In the genomic region with DNA sequence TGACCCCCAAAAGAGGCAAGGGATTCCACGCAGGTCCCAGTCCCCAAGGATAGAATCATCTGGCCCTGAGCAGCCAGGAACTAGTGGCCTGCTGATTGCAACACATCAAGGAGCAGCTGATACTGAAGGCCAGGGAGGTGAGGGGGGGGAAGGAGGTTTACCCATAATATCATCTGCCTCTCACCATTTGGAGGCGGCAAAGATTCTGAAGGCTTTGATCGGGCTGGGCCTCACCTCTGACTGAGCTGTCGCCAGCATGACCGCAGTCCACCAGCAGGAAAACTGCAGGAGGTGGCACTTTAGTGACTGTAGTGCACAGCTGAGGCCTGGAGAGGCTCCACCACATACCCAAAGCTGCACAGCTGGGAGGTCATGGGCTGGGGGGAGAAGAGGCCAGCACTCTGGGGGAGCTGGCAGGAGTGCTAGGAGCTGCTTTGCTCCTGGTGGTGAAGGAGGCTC, we compare ENCODE assay signal across 22 cellular contexts. TPM values are rescaled to one million over a fixed set of nuclear protein-coding genes. Genes with fewer than 3 reads are reported as not detected.
DNase-seq lines count a peak whose midpoint lies in the region; ATAC-seq, FAIRE-seq and TF ChIP-seq lines count a peak whose summit lies in the region.
"Had no signal": no experiment of that assay in that cellular context is flagged by ENCODE, and none has a peak within 500 bp of the region (broad histone marks: within the 10 kb centered on the region; RNA-seq: fewer than 3 reads in every experiment).

No MANE protein-coding gene starts in this region.

- TF ChIP-seq EP300 in A549 (IDR thresholded peaks at IDR 0.05), result no peak

- H3K79me1 ChIP-seq in IMR-90 (ENCODE audit: low read depth in 1 of 2, low read length in 2 of 2), result peaks cover 0 to 7% of the 10 kb centered on the region in 2 experiments; a peak in 1 of 4 replicates

- FAIRE-seq in A549 (lab: Jason Lieb, UNC), result no peak
- FAIRE-seq: colon, frontal cortex, G401.6, GM12891 had no signal

- TF ChIP-seq RAD21 in A549 (conservative IDR thresholded peaks at IDR 0.05 in 1 of 2, IDR thresholded peaks at IDR 0.05 in 1 of 2), result no peak
- TF ChIP-seq RAD21 in IMR-90 (IDR thresholded peaks at IDR 0.05; ENCODE audit: low read length), result no peak

- no peaks in the 10 kb centered on the region for H3K9me3 Mint-ChIP-seq in nephron
- H3K9me3 Mint-ChIP-seq in activated naive CD8-positive, alpha-beta T cell treated with anti-CD3 and anti-CD28 coated beads for 36 hours, result no peaks in the 10 kb centered on the region
- H3K9me3 Mint-ChIP-seq: naive thymus-derived CD8-positive, alpha-beta T cell; stimulated activated naive CD8-positive, alpha-beta T cell treated with anti-CD3 and anti-CD28 coated beads, Interleukin-15, Interleukin-2, amounts not matched to agents 100 ng/mL and 50 ng/mL, for 24 hours had no signal

- H3K4me1 Mint-ChIP-seq in nephron, result peaks cover 46% of the 10 kb centered on the region
- no peaks in the 10 kb centered on the region for H3K4me1 Mint-ChIP-seq in activated naive CD8-positive, alpha-beta T cell treated with anti-CD3 and anti-CD28 coated beads for 36 hours
- H3K4me1 Mint-ChIP-seq: naive thymus-derived CD8-positive, alpha-beta T cell had no signal

- no peaks in the 10 kb centered on the region for H4K20me1 ChIP-seq in IMR-90 (ENCODE audit: insufficient read depth, low read length)

- peak overlapping the region; percentile 1 for H2BK5ac ChIP-seq in IMR-90 (ENCODE audit: low read depth, low read length, poor library complexity, severe bottlenecking)

- no peaks in the 10 kb centered on the region for H3K36me3 Mint-ChIP-seq in nephron (ENCODE audit: low read depth)
- H3K36me3 Mint-ChIP-seq in activated naive CD8-positive, alpha-beta T cell treated with anti-CD3 and anti-CD28 coated beads for 36 hours, result no peaks in the 10 kb centered on the region
- H3K36me3 Mint-ChIP-seq: naive thymus-derived CD8-positive, alpha-beta T cell had no signal

- WGBS in A549 (ENCODE audit: missing lambda C conversion rate), result 76% methylated on average over 5 of the region's 5 CpGs
- WGBS in IMR-90 (ENCODE audit: extremely low coverage in 2 of 2, insufficient read length in 1 of 2), 2 experiments, result 71% methylated on average over 3 of the region's 5 CpGs; no CpG with 5 or more reads in 1 of the 2 experiments

- H3K18ac ChIP-seq in IMR-90 (ENCODE audit: low read depth, low read length), result peak overlapping the region; percentile 24; the same call in 1 of the 2 replicates

- no peak overlapping the region for H3K9ac ChIP-seq in IMR-90 (ENCODE audit: low read depth, low read length)

- peak overlapping the region; percentile 79 for H2AK9ac ChIP-seq in IMR-90 (replicated peaks; ENCODE audit: low read depth, low read length, poor library complexity)

- POLR2A ChIA-PET in A549 (lab: Yijun Ruan, JAX) (interaction anchor here (1.3 to 3.0 kb wide), 2 partner anchors 8 to 21 kb away, joined by 3 to 13 read pairs; a partner anchor contains a TSS), IMR-90 (lab: Charles Lee; ENCODE audit: unreplicated experiment) (no interaction called here)

- TF ChIP-seq POLR2A in A549 (IDR thresholded peaks at IDR 0.05; ENCODE audit: low read length), result no peak
- no peak for TF ChIP-seq POLR2A in IMR-90 (IDR thresholded peaks at IDR 0.05; ENCODE audit: low read depth, low read length)

- H2BK20ac ChIP-seq in IMR-90 (ENCODE audit: low read depth, low read length), result peak overlapping the region; percentile 38

- peak overlapping the region; percentile 49 for H2AFZ ChIP-seq in IMR-90 (replicated peaks; ENCODE audit: low read length, poor library complexity)

- ATAC-seq in A549 (peak; percentile 18 to 45; a peak in 4 of 6 replicates), IMR-90 (ENCODE audit: low read depth) (no peak), GM18870 (IDR thresholded peaks at IDR 0.05; ENCODE audit: unreplicated experiment) (no peak), GM19395 (IDR thresholded peaks at IDR 0.05; ENCODE audit: unreplicated experiment) (no peak)
- ATAC-seq: left lobe of liver; naive thymus-derived CD8-positive, alpha-beta T cell; psoas muscle had no signal

- no TSS peak for BruUV-seq in IMR-90 (replicated peaks; lab: Mats Ljungman, UMichigan)

- peak overlapping the region; percentile 77 for H2BK120ac ChIP-seq in IMR-90 (ENCODE audit: low read depth, low read length)

- 0 out of 3 replicates have a peak overlapping the region, but pooled peaks have one; percentile 41 for H2BK15ac ChIP-seq in IMR-90 (ENCODE audit: low read depth, low read length)

- peak overlapping the region; percentile 62; the same call in 1 of the 2 replicates for H4K5ac ChIP-seq in IMR-90 (ENCODE audit: low read depth, low read length)

- CTCF ChIA-PET in A549 (lab: Yijun Ruan, JAX) (interaction anchor here (1.1 to 7.0 kb wide), 10 partner anchors 7 to 165 kb away, joined by 3 to 92 read pairs (median 6); a partner anchor contains a TSS), IMR-90 (lab: Yijun Ruan, JAX) (interaction anchor here (0.7 to 1.3 kb wide), 2 partner anchors 21 to 59 kb away, joined by 3 to 4 read pairs; no protein-coding TSS in a partner anchor)

- H2AK5ac ChIP-seq in IMR-90 (ENCODE audit: low read depth, low read length), result peak overlapping the region; percentile 98

- no peak overlapping the region for H3K4me3 Mint-ChIP-seq in nephron
- H3K4me3 Mint-ChIP-seq in activated naive CD8-positive, alpha-beta T cell treated with anti-CD3 and anti-CD28 coated beads for 36 hours, result no peak overlapping the region
- H3K4me3 Mint-ChIP-seq: naive thymus-derived CD8-positive, alpha-beta T cell; stimulated activated naive CD8-positive, alpha-beta T cell treated with anti-CD3 and anti-CD28 coated beads, Interleukin-15, Interleukin-2, amounts not matched to agents 100 ng/mL and 50 ng/mL, for 24 hours had no signal

- peak overlapping the region; percentile 56 for H4K91ac ChIP-seq in IMR-90 (ENCODE audit: insufficient read depth, low read depth, low read length)

- dilution Hi-C loops in IMR-90 (cut with HindIII; ENCODE audit: low sequenced_read_pairs, unreplicated experiment), result no loop called here

- peaks cover 20% of the 10 kb centered on the region for H3K9me1 ChIP-seq in IMR-90 (ENCODE audit: insufficient read depth, low read length)

- in situ Hi-C loops in IMR-90 (cut with MboI; ENCODE audit: low sequenced_read_pairs), result no loop called here
- in situ Hi-C loops in brain microvascular endothelial cell (cut with HindIII; ENCODE audit: low pct_ligation_motif_present, low sequenced_read_pairs), result no loop called here
- in situ Hi-C loops in KBM-7 (cut with MboI; ENCODE audit: low pct_unique_long_range_greater_than_20kb, low sequenced_read_pairs), result no loop called here

- no peak overlapping the region for H3K4me3 ChIP-seq in A549
- no peak overlapping the region for H3K4me3 ChIP-seq in IMR-90 (ENCODE audit: insufficient read depth, low read depth, low read length)
- H3K4me3 ChIP-seq in brain microvascular endothelial cell (ENCODE audit: low read depth, low read length), result no peak overlapping the region
- H3K4me3 ChIP-seq: psoas muscle had no signal

- TF ChIP-seq CTCF in A549 (IDR thresholded peaks at IDR 0.05) (no peak), IMR-90 (conservative IDR thresholded peaks at IDR 0.05; ENCODE audit: low read depth, low read length) (no peak), brain microvascular endothelial cell (IDR thresholded peaks at IDR 0.05; ENCODE audit: low read depth, low read length, missing control alignments) (peak; percentile 20), nephron (IDR thresholded peaks at IDR 0.05; ENCODE audit: unreplicated experiment in 3 of 3) (no peak)

- peak overlapping the region; percentile 72 for H3K4ac ChIP-seq in IMR-90 (ENCODE audit: low read depth, low read length)

- DNase-seq in A549 (ENCODE audit: low read depth in 1 of 2, low spot score in 1 of 2) (no peak), IMR-90 (no peak), brain microvascular endothelial cell (no peak), KBM-7 (no peak)
- no peak for DNase-seq in activated naive CD8-positive, alpha-beta T cell treated with anti-CD3 and anti-CD28 coated beads for 36 hours
- DNase-seq: amniotic stem cell; Caco-2; HCEC 1CT; naive thymus-derived CD8-positive, alpha-beta T cell; NCI-H2029 treated with DMSO at 0.1 percent for 48 hours; NCI-H526 treated with DMSO at 0.1 percent for 48 hours; psoas muscle had no signal

- no peaks in the 10 kb centered on the region for H3K27me3 ChIP-seq in IMR-90 (ENCODE audit: control insufficient read depth, insufficient read depth, low read length)
- no peaks in the 10 kb centered on the region for H3K27me3 ChIP-seq in brain microvascular endothelial cell (replicated peaks)

- H3K4me2 ChIP-seq in A549, result peak overlapping the region; percentile 67
- no peak overlapping the region for H3K4me2 ChIP-seq in IMR-90 (ENCODE audit: low read depth, low read length)

- H3K9me3 ChIP-seq in A549 (no peaks in the 10 kb centered on the region), IMR-90 (ENCODE audit: control insufficient read depth, insufficient read depth, low read length) (no peaks in the 10 kb centered on the region)
- H3K9me3 ChIP-seq: Caco-2, psoas muscle had no signal

- H3K36me3 ChIP-seq in IMR-90 (ENCODE audit: control insufficient read depth, insufficient read depth, low read length) (no peaks in the 10 kb centered on the region), brain microvascular endothelial cell (replicated peaks) (no peaks in the 10 kb centered on the region)

- H3K4me1 ChIP-seq in A549, result peaks cover 43% of the 10 kb centered on the region
- peaks cover 38% of the 10 kb centered on the region for H3K4me1 ChIP-seq in IMR-90 (ENCODE audit: control insufficient read depth, insufficient read depth, low read length)
- H3K4me1 ChIP-seq: psoas muscle had no signal

- peak overlapping the region; percentile 46; the same call in 1 of the 2 replicates for H3K23ac ChIP-seq in IMR-90 (ENCODE audit: low read depth, low read length)

- H4K8ac ChIP-seq in IMR-90 (ENCODE audit: low read depth in 2 of 2, low read length in 2 of 2), result peak overlapping the region in 1 of 2 experiments; percentile 53; a peak in 2 of 4 replicates

- intact Hi-C loops in IMR-90 (cut with micrococcal nuclease), result loop anchor here (10.0 kb wide), 1 partner anchor 269 kb away; no protein-coding TSS in a partner anchor

- peak overlapping the region; percentile 73 for H3K14ac ChIP-seq in IMR-90 (replicated peaks; ENCODE audit: low read depth, low read length)

- peak overlapping the region in 2 of 3 experiments; percentile 66 to 84 for H3K27ac Mint-ChIP-seq in nephron
- H3K27ac Mint-ChIP-seq in activated naive CD8-positive, alpha-beta T cell treated with anti-CD3 and anti-CD28 coated beads for 36 hours, result no peak overlapping the region
- H3K27ac Mint-ChIP-seq: stimulated activated naive CD8-positive, alpha-beta T cell treated with anti-CD3 and anti-CD28 coated beads, Interleukin-15, Interleukin-2, amounts not matched to agents 100 ng/mL and 50 ng/mL, for 24 hours had no signal

- H3K27me3 Mint-ChIP-seq in nephron (ENCODE audit: low read depth), result peaks cover 7% of the 10 kb centered on the region
- peaks cover 15% of the 10 kb centered on the region for H3K27me3 Mint-ChIP-seq in activated naive CD8-positive, alpha-beta T cell treated with anti-CD3 and anti-CD28 coated beads for 36 hours

- H3K27ac ChIP-seq in A549 (peak overlapping the region; percentile 82 to 88), IMR-90 (ENCODE audit: insufficient read depth, low read length) (0 out of 2 replicates have a peak overlapping the region, but pooled peaks have one; percentile 2), brain microvascular endothelial cell (no peak overlapping the region)
- H3K27ac ChIP-seq: psoas muscle had no signal

- H3K56ac ChIP-seq in IMR-90 (ENCODE audit: extremely low read depth, insufficient read depth, low read length), result no peak overlapping the region; the same call in 1 of the 2 replicates

RNA-seq across cellular contexts. Expression of a gene that starts 20.5 kb away (rescaled TPM):
- polyA plus RNA-seq in A549 (2011; rRNA removed) (141 and 181 TPM in 2 replicates), A549 (2017; fragmentation: RNase III; extraction: RNeasy Plus Mini Kit Qiagen cat#74134 plus additional on column Dnase treatment) (248 to 268 TPM (median 256 TPM) in 3 replicates), IMR-90 (2012; rRNA removed) (202 and 213 TPM in 2 replicates)
- 182 and 240 TPM in 2 replicates for polyA plus RNA-seq in A549 (2012; cell fraction: cytosol; rRNA removed)
- 975 and 1,352 TPM in 2 replicates for polyA plus RNA-seq in A549 (2012; cell fraction: nucleus; rRNA removed)
- 337 and 368 TPM in 2 replicates for polyA minus RNA-seq in A549 (2011; rRNA and poly(A)+ RNA removed)
- total RNA-seq in IMR-90 (2012; rRNA removed), result 78.0 and 80.0 TPM in 2 replicates
- polyA plus RNA-seq in IMR-90 (2012; cell fraction: cytosol; rRNA removed), result 91.6 and 164 TPM in 2 replicates
- 230 and 543 TPM in 2 replicates for polyA plus RNA-seq in IMR-90 (2012; cell fraction: nucleus; rRNA removed; ENCODE audit: low replicate concordance)
- total RNA-seq in activated naive CD8-positive, alpha-beta T cell treated with anti-CD3 and anti-CD28 coated beads for 36 hours, result 1 to 10 TPM; 3.7 to 5.1 TPM

RNA-seq across cellular contexts. Expression of a gene that starts 40.4 kb away (rescaled TPM):
- polyA plus RNA-seq in A549 (2011; rRNA removed), result 0.04 TPM in 1 of 2 replicates, not detected in the other
- 0.08 and 0.12 TPM in 2 replicates for polyA plus RNA-seq in A549 (2012; cell fraction: cytosol; rRNA removed)
- polyA plus RNA-seq in A549 (2012; cell fraction: nucleus; rRNA removed), result 0.04 and 0.13 TPM in 2 replicates
- 0.04 to 0.24 TPM (median 0.17 TPM) in 3 replicates for polyA plus RNA-seq in A549 (2017; fragmentation: RNase III; extraction: RNeasy Plus Mini Kit Qiagen cat#74134 plus additional on column Dnase treatment)
- polyA minus RNA-seq in A549 (2011; rRNA and poly(A)+ RNA removed), result not detected in 2 replicates
- total RNA-seq in IMR-90 (2012; rRNA removed), result not detected in 2 replicates
- polyA plus RNA-seq in IMR-90 (2012; rRNA removed), result not detected in 2 replicates
- polyA plus RNA-seq in IMR-90 (2012; cell fraction: cytosol; rRNA removed), result not detected in 2 replicates
- polyA plus RNA-seq in IMR-90 (2012; cell fraction: nucleus; rRNA removed; ENCODE audit: low replicate concordance), result not detected in 2 replicates
- total RNA-seq in activated naive CD8-positive, alpha-beta T cell treated with anti-CD3 and anti-CD28 coated beads for 36 hours, result under 1 TPM; 0.16 to 0.19 TPM
- total RNA-seq: frontal cortex, HT-29, left lobe of liver, psoas muscle had no signal

RNA-seq across cellular contexts. Expression of a gene that starts 59.7 kb away (rescaled TPM):
- polyA plus RNA-seq in A549 (2011; rRNA removed) (28.5 and 34.4 TPM in 2 replicates), A549 (2017; fragmentation: RNase III; extraction: RNeasy Plus Mini Kit Qiagen cat#74134 plus additional on column Dnase treatment) (14.1 to 19.8 TPM (median 15.2 TPM) in 3 replicates), IMR-90 (2012; rRNA removed) (104 and 113 TPM in 2 replicates)
- polyA plus RNA-seq in A549 (2012; cell fraction: cytosol; rRNA removed), result 59.2 and 79.0 TPM in 2 replicates
- 67.5 and 95.4 TPM in 2 replicates for polyA plus RNA-seq in A549 (2012; cell fraction: nucleus; rRNA removed)
- polyA minus RNA-seq in A549 (2011; rRNA and poly(A)+ RNA removed), result 65.2 and 71.3 TPM in 2 replicates
- 26.7 and 38.0 TPM in 2 replicates for total RNA-seq in IMR-90 (2012; rRNA removed)
- 45.0 and 131 TPM in 2 replicates for polyA plus RNA-seq in IMR-90 (2012; cell fraction: cytosol; rRNA removed)
- 71.2 and 130 TPM in 2 replicates for polyA plus RNA-seq in IMR-90 (2012; cell fraction: nucleus; rRNA removed; ENCODE audit: low replicate concordance)
- total RNA-seq in activated naive CD8-positive, alpha-beta T cell treated with anti-CD3 and anti-CD28 coated beads for 36 hours, result 10 to 100 TPM in 1 of 2 experiments, 1 to 10 TPM in 1; 9.4 to 12.9 TPM

Comparison
In these comparisons a context has a peak if more than half of its experiments do, and no peak if none do; other contexts are left out.
1. ATAC-seq: peak in A549 (2 of 2); none in IMR-90 (single experiment), GM18870 (single experiment) and GM19395 (single experiment).
2. RNA of a gene that starts 20.5 kb away (total RNA-seq): 78.0 to 80.0 TPM in IMR-90; 3.7 to 5.1 TPM in activated naive CD8-positive, alpha-beta T cell treated with anti-CD3 and anti-CD28 coated beads for 36 hours; every median in the first group is over 10 times any median in the second.